ENCODE assay signal across 3 cellular contexts in genomic region chr5:168359820-168360460, GRCh38.
TF ChIP-seq lines count a peak whose summit lies in the region.

No MANE protein-coding gene starts in this region.

TF ChIP-seq in A549, 52 proteins besides CTCF, POLR2A, EP300 and RAD21:
- TF ChIP-seq POLR2AphosphoS2 (conservative IDR thresholded peaks at IDR 0.05; ENCODE audit: low read length) (no peak), NFE2L2 (conservative IDR thresholded peaks at IDR 0.05; ENCODE audit: low read length) (no peak), HDAC2 (IDR thresholded peaks at IDR 0.05) (no peak), MAFK (IDR thresholded peaks at IDR 0.05; ENCODE audit: partially characterized antibody) (peak; percentile 61), JUNB (IDR thresholded peaks at IDR 0.05) (no peak)

TF ChIP-seq in GM23338, 12 proteins besides CTCF, POLR2A, EP300 and RAD21 (continues in another document):
- TF ChIP-seq EZH2phosphoT487 (IDR thresholded peaks at IDR 0.05; ENCODE audit: unreplicated experiment) (no peak), ZNF331 (CRISPR knock-in tag; IDR thresholded peaks at IDR 0.05; ENCODE audit: low read depth) (no peak), POLR2AphosphoS5 (IDR thresholded peaks at IDR 0.05; ENCODE audit: low read depth) (no peak), REST (IDR thresholded peaks at IDR 0.05; ENCODE audit: unreplicated experiment) (no peak), CREB1 (CRISPR knock-in tag; IDR thresholded peaks at IDR 0.05; ENCODE audit: low read depth) (no peak), ZNF114 (CRISPR knock-in tag; IDR thresholded peaks at IDR 0.05) (no peak), NANOG (IDR thresholded peaks at IDR 0.05; ENCODE audit: borderline replicate concordance) (no peak), ZNF462 (CRISPR knock-in tag; IDR thresholded peaks at IDR 0.05) (no peak), EZH2 (IDR thresholded peaks at IDR 0.05; ENCODE audit: low read depth, unreplicated experiment) (no peak), STAT1 (IDR thresholded peaks at IDR 0.05; ENCODE audit: unreplicated experiment) (no peak), JUNB (IDR thresholded peaks at IDR 0.05; ENCODE audit: unreplicated experiment) (no peak)

TF ChIP-seq in K562, 482 proteins besides CTCF, POLR2A, EP300 and RAD21 (continued from another document):
- TF ChIP-seq ZNF316 (IDR thresholded peaks at IDR 0.05): 0 out of 2 replicates have a peak, but pooled peaks have one; percentile 5
- no peak for TF ChIP-seq CBX1 (IDR thresholded peaks at IDR 0.05; ENCODE audit: low read depth)
- no peak for TF ChIP-seq RBM15 (IDR thresholded peaks at IDR 0.05; ENCODE audit: insufficient read depth, low read length)
- TF ChIP-seq GATAD2B (IDR thresholded peaks at IDR 0.05; ENCODE audit: borderline replicate concordance): no peak
- TF ChIP-seq TCF7 (IDR thresholded peaks at IDR 0.05; ENCODE audit: borderline replicate concordance): no peak
- no peak for TF ChIP-seq SETDB1 (IDR thresholded peaks at IDR 0.05; ENCODE audit: low read length)
